In genomic region chr1:54053745-54054437, GRCh38 we compare ENCODE assay signal across 1 cellular context.
TF ChIP-seq lines count a peak whose summit lies in the region.

No MANE protein-coding gene starts in this region.

TF ChIP-seq in K562, 482 proteins besides CTCF, POLR2A, EP300 and RAD21 (continued from another document and continues in another):
- no peak for TF ChIP-seq FUS (optimal IDR thresholded peaks at IDR 0.05; ENCODE audit: low read depth, low read length)
- no peak for TF ChIP-seq PHTF2 (CRISPR knock-in tag; IDR thresholded peaks at IDR 0.05)
- TF ChIP-seq NUFIP1 (IDR thresholded peaks at IDR 0.05; ENCODE audit: partially characterized antibody) = no peak
- TF ChIP-seq KAT7 (CRISPR knock-in tag; IDR thresholded peaks at IDR 0.05; ENCODE audit: borderline replicate concordance) = 0 out of 2 replicates have a peak, but pooled peaks have one; percentile 42
- no peak for TF ChIP-seq ZNF444 (CRISPR knock-in tag; IDR thresholded peaks at IDR 0.05)
- no peak; the same call in 1 of the 2 replicates for TF ChIP-seq CGGBP1 (CRISPR knock-in tag; IDR thresholded peaks at IDR 0.05)
- TF ChIP-seq FOXJ3 (CRISPR knock-in tag; IDR thresholded peaks at IDR 0.05) = no peak
- TF ChIP-seq ZNF57 (CRISPR knock-in tag; IDR thresholded peaks at IDR 0.05) = no peak
- TF ChIP-seq GATAD2B (IDR thresholded peaks at IDR 0.05; ENCODE audit: borderline replicate concordance) = 0 out of 2 replicates have a peak, but pooled peaks have one; percentile 19
- no peak for TF ChIP-seq CHD7 (IDR thresholded peaks at IDR 0.05; ENCODE audit: low read depth, low read length)
- TF ChIP-seq RNF2 (IDR thresholded peaks at IDR 0.05) = no peak
- no peak for TF ChIP-seq PRPF4 (IDR thresholded peaks at IDR 0.05; ENCODE audit: insufficient read depth, low read depth, low read length, poor library complexity, severe bottlenecking)
- no peak for TF ChIP-seq ARID3B (CRISPR knock-in tag; IDR thresholded peaks at IDR 0.05; ENCODE audit: borderline replicate concordance)
- peak in 1 of 2 experiments; percentile 51; a peak in 1 of 4 replicates for TF ChIP-seq UBTF (IDR thresholded peaks at IDR 0.05; ENCODE audit: borderline replicate concordance in 1 of 2, low read depth in 2 of 2, low read length in 2 of 2)
- peak; percentile 50; the same call in 1 of the 2 replicates for TF ChIP-seq ZNF644 (tag; IDR thresholded peaks at IDR 0.05; ENCODE audit: low read depth)
- no peak for TF ChIP-seq PBX2 (CRISPR knock-in tag; IDR thresholded peaks at IDR 0.05; ENCODE audit: low read depth)
- TF ChIP-seq PBX2 (tag; conservative IDR thresholded peaks at IDR 0.05; ENCODE audit: low read depth) = peak; percentile 78
- TF ChIP-seq ZNF143 (CRISPR knock-in tag; IDR thresholded peaks at IDR 0.05) = 0 out of 2 replicates have a peak, but pooled peaks have one; percentile 63
- TF ChIP-seq RFX1 (IDR thresholded peaks at IDR 0.05) = peak; percentile 58
- TF ChIP-seq MXD1 (CRISPR knock-in tag; IDR thresholded peaks at IDR 0.05; ENCODE audit: borderline replicate concordance, poor library complexity, severe bottlenecking) = no peak
- TF ChIP-seq GABPA (tag; conservative IDR thresholded peaks at IDR 0.05; ENCODE audit: low read depth) = 0 out of 2 replicates have a peak, but pooled peaks have one; percentile 69
- peak; percentile 52; the same call in 1 of the 2 replicates for TF ChIP-seq TAF7 (tag; IDR thresholded peaks at IDR 0.05)
- no peak for TF ChIP-seq CREBBP (IDR thresholded peaks at IDR 0.05; ENCODE audit: low read depth, low read length)
- TF ChIP-seq TCF7 (IDR thresholded peaks at IDR 0.05; ENCODE audit: borderline replicate concordance) = no peak
- peak; percentile 8; the same call in 1 of the 2 replicates for TF ChIP-seq POLR2H (tag; IDR thresholded peaks at IDR 0.05; ENCODE audit: low read depth)
- TF ChIP-seq AFF1 (IDR thresholded peaks at IDR 0.05; ENCODE audit: low read depth in 1 of 2, partially characterized antibody in 2 of 2) = peak in 1 of 2 experiments; percentile 7
- peak; percentile 71; the same call in 1 of the 2 replicates for TF ChIP-seq ZBTB26 (CRISPR knock-in tag; IDR thresholded peaks at IDR 0.05)
- TF ChIP-seq CTBP1 (IDR thresholded peaks at IDR 0.05; ENCODE audit: borderline replicate concordance) = no peak
